Comparison of ENCODE assay signal across 9 cellular contexts in the genomic region with DNA sequence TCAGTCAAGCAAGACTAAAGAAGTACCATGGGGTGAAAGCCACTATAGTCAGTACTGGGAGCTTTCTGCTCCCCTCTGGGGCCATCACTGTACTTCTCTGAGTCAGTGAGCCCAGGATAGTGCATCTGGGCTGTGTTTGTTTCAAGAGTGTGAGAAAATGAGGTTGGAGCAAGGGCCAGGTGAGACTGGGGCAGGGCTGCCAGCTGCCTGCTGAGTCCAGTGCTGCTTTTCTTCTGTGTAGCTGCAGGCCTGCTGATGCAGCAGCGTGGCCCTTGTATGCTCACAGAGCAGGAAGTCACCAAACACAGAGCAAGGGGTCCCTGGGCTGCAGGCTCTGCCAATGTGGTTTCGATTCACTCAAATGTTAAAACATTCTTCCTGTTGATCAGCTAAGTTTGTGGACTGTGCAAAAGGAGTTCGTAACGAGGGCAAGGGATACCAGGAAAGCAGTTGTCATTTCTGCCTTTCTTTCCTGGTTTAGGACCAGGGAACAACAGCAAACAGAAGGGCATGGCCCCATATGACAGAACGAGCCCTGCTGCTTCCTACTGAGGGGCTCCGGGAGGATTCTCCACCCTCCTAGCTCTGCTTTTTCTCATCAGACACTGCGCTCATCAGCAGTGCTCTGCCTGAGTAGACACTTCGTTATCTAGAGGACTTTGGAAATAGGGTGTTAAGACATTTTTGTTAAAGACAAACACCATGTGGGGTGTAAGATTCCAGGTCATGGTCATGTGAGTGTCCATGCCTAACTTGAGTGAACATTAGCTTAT.
DNase-seq lines count a peak whose midpoint lies in the region; ATAC-seq and TF ChIP-seq lines count a peak whose summit lies in the region.
"Had no signal": no experiment of that assay in that cellular context is flagged by ENCODE, and none has a peak within 500 bp of the region (broad histone marks: within the 10 kb centered on the region; RNA-seq: fewer than 3 reads in every experiment).

No MANE protein-coding gene starts in this region.

- intact Hi-C loops in thyroid gland (cut with DNase I), result no loop called here

- H3K27ac Mint-ChIP-seq in activated naive CD4-positive, alpha-beta T cell treated with anti-CD3 and anti-CD28 coated beads, Interleukin-2, amount 10 ng/mL, durations not matched to agents 7 days and 5 days, result peak overlapping the region; percentile 83
- H3K27ac Mint-ChIP-seq in brain, result peak overlapping the region in 3 of 5 experiments; percentile 25 to 52 (median 45)

- H3K27me3 ChIP-seq in thyroid gland, result no peaks in the 10 kb centered on the region
- H3K27me3 ChIP-seq in MG63, result no peaks in the 10 kb centered on the region

- peak overlapping the region; percentile 63 to 75 (median 71) for H3K27ac ChIP-seq in thyroid gland

- WGBS in thyroid gland, 2 donors, result 39 to 47% methylated on average over 8 of the region's 8 CpGs

- ATAC-seq in HG03196 (IDR thresholded peaks at IDR 0.05; ENCODE audit: unreplicated experiment) (peak; percentile 51), HG03097 (IDR thresholded peaks at IDR 0.05; ENCODE audit: low FRiP score, unreplicated experiment) (no peak), HG02610 (IDR thresholded peaks at IDR 0.05; ENCODE audit: unreplicated experiment) (no peak)

- peaks cover 13% of the 10 kb centered on the region for H3K9me3 Mint-ChIP-seq in activated naive CD4-positive, alpha-beta T cell treated with anti-CD3 and anti-CD28 coated beads, Interleukin-2, amount 10 ng/mL, durations not matched to agents 7 days and 5 days
- H3K9me3 Mint-ChIP-seq in brain, result peaks cover 16 to 30% (median 21%) of the 10 kb centered on the region in 5 experiments

- peaks cover 2% of the 10 kb centered on the region for H3K36me3 Mint-ChIP-seq in activated naive CD4-positive, alpha-beta T cell treated with anti-CD3 and anti-CD28 coated beads, Interleukin-2, amount 10 ng/mL, durations not matched to agents 7 days and 5 days
- peaks cover 14% of the 10 kb centered on the region for H3K36me3 Mint-ChIP-seq in brain

- no peaks in the 10 kb centered on the region for H3K27me3 Mint-ChIP-seq in activated naive CD4-positive, alpha-beta T cell treated with anti-CD3 and anti-CD28 coated beads, Interleukin-2, amount 10 ng/mL, durations not matched to agents 7 days and 5 days
- peaks cover 2% of the 10 kb centered on the region for H3K27me3 Mint-ChIP-seq in brain

- H3K4me3 Mint-ChIP-seq in activated naive CD4-positive, alpha-beta T cell treated with anti-CD3 and anti-CD28 coated beads, Interleukin-2, amount 10 ng/mL, durations not matched to agents 7 days and 5 days, result no peak overlapping the region
- no peak overlapping the region for H3K4me3 Mint-ChIP-seq in brain

- H3K4me3 ChIP-seq in thyroid gland (replicated peaks in 1 of 3), result no peak overlapping the region
- H3K4me3 ChIP-seq in MG63, result no peak overlapping the region

- CTCF ChIA-PET in activated naive CD4-positive, alpha-beta T cell treated with anti-CD3 and anti-CD28 coated beads, Interleukin-2, amount 10 ng/mL, durations not matched to agents 7 days and 5 days (lab: Charles Lee), result no interaction called here

- H3K36me3 ChIP-seq in thyroid gland, result no peaks in the 10 kb centered on the region
- H3K36me3 ChIP-seq in MG63, result no peaks in the 10 kb centered on the region

- DNase-seq in activated naive CD4-positive, alpha-beta T cell treated with anti-CD3 and anti-CD28 coated beads, Interleukin-2, amount 10 ng/mL, durations not matched to agents 7 days and 5 days, result peak; percentile 47
- DNase-seq in activated naive CD4-positive, alpha-beta T cell treated with Interleukin-2 at 50 U/mL for 16 hours, result no peak
- DNase-seq in thyroid gland (peak; percentile 71 to 82), MG63 (no peak)
- DNase-seq: DND-41 had no signal

- no peaks in the 10 kb centered on the region for H3K9me3 ChIP-seq in thyroid gland
- peaks cover 4% of the 10 kb centered on the region for H3K9me3 ChIP-seq in MG63

- TF ChIP-seq CTCF in brain (conservative IDR thresholded peaks at IDR 0.05) (no peak), thyroid gland (IDR thresholded peaks at IDR 0.05) (no peak)

- peaks cover 9 to 26% of the 10 kb centered on the region in 2 donors for H3K4me1 ChIP-seq in thyroid gland

- peaks cover 16% of the 10 kb centered on the region for H3K4me1 Mint-ChIP-seq in activated naive CD4-positive, alpha-beta T cell treated with anti-CD3 and anti-CD28 coated beads, Interleukin-2, amount 10 ng/mL, durations not matched to agents 7 days and 5 days
- H3K4me1 Mint-ChIP-seq in brain, result peaks cover 26% of the 10 kb centered on the region

- no peak for TF ChIP-seq POLR2A in thyroid gland (IDR thresholded peaks at IDR 0.05)

Comparison
In these comparisons a context has a peak if more than half of its experiments do, and no peak if none do; other contexts are left out.
1. DNase-seq: peak in activated naive CD4-positive, alpha-beta T cell treated with anti-CD3 and anti-CD28 coated beads, Interleukin-2, amount 10 ng/mL, durations not matched to agents 7 days and 5 days (single experiment) and thyroid gland (2 of 2); none in activated naive CD4-positive, alpha-beta T cell treated with Interleukin-2 at 50 U/mL for 16 hours (single experiment) and MG63 (single experiment).